ENCODE assay signal across 19 cellular contexts in genomic region chr4:24890561-24890960, GRCh38. TPM values are rescaled to one million over a fixed set of nuclear protein-coding genes. Genes with fewer than 3 reads are reported as not detected.
"Had no signal": no experiment of that assay in that cellular context is flagged by ENCODE, and none has a peak within 500 bp of the region (broad histone marks: within the 10 kb centered on the region; RNA-seq: fewer than 3 reads in every experiment).

No MANE protein-coding gene starts in this region.

- DNase-seq: effector memory CD4-positive, alpha-beta T cell; heart left ventricle; hippocampal formation; left colon; left ventricle myocardium superior; mesenchymal stem cell; midbrain; nucleus accumbens; ovary; small intestine; stimulated activated CD4-positive, alpha-beta T cell treated with anti-CD3 and anti-CD28 coated beads, Interleukin-12 subunit alpha, Interleukin-12 subunit beta, amount 100 ng/mL, for 4 hours; stimulated activated naive CD4-positive, alpha-beta T cell treated with Interleukin-2 at 50 U/mL for 16 hours had no signal

- H3K27ac ChIP-seq: heart left ventricle, neural progenitor cell, ovary, right atrium auricular region, suprapubic skin, tibial nerve had no signal

- H3K9me3 ChIP-seq: heart left ventricle, ovary, right atrium auricular region, suprapubic skin, tibial nerve had no signal

- H3K4me1 ChIP-seq: heart left ventricle, neural progenitor cell, right atrium auricular region, suprapubic skin had no signal

- ATAC-seq: esophagus mucosa; heart left ventricle; left colon; left ventricle myocardium superior; natural killer cell treated with Interleukin-12 subunit alpha and Interleukin-12 subunit beta and Interleukin-15 and Interleukin-18, amount 100 ng/mL, for 72 hours had no signal

- H3K9me3 Mint-ChIP-seq: natural killer cell treated with Interleukin-12 subunit alpha and Interleukin-12 subunit beta and Interleukin-15 and Interleukin-18, amount 100 ng/mL, for 72 hours; neural progenitor cell had no signal

- H3K27me3 ChIP-seq: heart left ventricle, neural progenitor cell, ovary, right atrium auricular region, suprapubic skin, tibial nerve had no signal

- H2AFZ ChIP-seq: neural progenitor cell had no signal

- H3K4me3 Mint-ChIP-seq: natural killer cell treated with Interleukin-12 subunit alpha and Interleukin-12 subunit beta and Interleukin-15 and Interleukin-18, amount 100 ng/mL, for 72 hours; neural progenitor cell had no signal

- H3K4me2 ChIP-seq: neural progenitor cell had no signal

- H3K36me3 ChIP-seq: neural progenitor cell, ovary, right atrium auricular region, suprapubic skin had no signal

- H3K27ac Mint-ChIP-seq: natural killer cell treated with Interleukin-12 subunit alpha and Interleukin-12 subunit beta and Interleukin-15 and Interleukin-18, amount 100 ng/mL, for 72 hours; neural progenitor cell had no signal

- H3K4me3 ChIP-seq: heart left ventricle, lung, neural progenitor cell, ovary, right atrium auricular region, suprapubic skin, tibial nerve had no signal

- H3K36me3 Mint-ChIP-seq: natural killer cell treated with Interleukin-12 subunit alpha and Interleukin-12 subunit beta and Interleukin-15 and Interleukin-18, amount 100 ng/mL, for 72 hours had no signal

- H3K9ac ChIP-seq: neural progenitor cell had no signal

RNA-seq across cellular contexts. Expression of gene CCDC149, which starts 22.3 kb away (rescaled TPM):
- total RNA-seq: natural killer cell treated with Interleukin-12 subunit alpha and Interleukin-12 subunit beta and Interleukin-15 and Interleukin-18, amount 100 ng/mL, for 72 hours had no signal
